In genomic region chr3:13424111-13424844, GRCh38 we compare ENCODE assay signal across 17 cellular contexts.
"Had no signal": no experiment of that assay in that cellular context is flagged by ENCODE, and none has a peak within 500 bp of the region (broad histone marks: within the 10 kb centered on the region; RNA-seq: fewer than 3 reads in every experiment).

No MANE protein-coding gene starts in this region.

- H3K4me3 ChIP-seq: right lobe of liver, spleen had no signal

- H3K4me3 Mint-ChIP-seq: activated CD4-positive, alpha-beta T cell treated with anti-CD3 and anti-CD28 coated beads, Interleukin-2, amount 10 ng/mL, durations not matched to agents 7 days and 5 days; activated naive CD8-positive, alpha-beta T cell treated with anti-CD3 and anti-CD28 coated beads, Interleukin-2, amount 10 ng/mL, durations not matched to agents 7 days and 5 days; neural crest cell had no signal

- H3K36me3 Mint-ChIP-seq: activated naive CD8-positive, alpha-beta T cell treated with anti-CD3 and anti-CD28 coated beads, Interleukin-2, amount 10 ng/mL, durations not matched to agents 7 days and 5 days had no signal

- H3K27me3 Mint-ChIP-seq: activated CD4-positive, alpha-beta T cell treated with anti-CD3 and anti-CD28 coated beads, Interleukin-2, amount 10 ng/mL, durations not matched to agents 7 days and 5 days; activated naive CD8-positive, alpha-beta T cell treated with anti-CD3 and anti-CD28 coated beads, Interleukin-2, amount 10 ng/mL, durations not matched to agents 7 days and 5 days had no signal

- FAIRE-seq: endothelial cell of umbilical vein, kidney had no signal

- H3K9me3 ChIP-seq: right lobe of liver, SK-N-SH, spleen had no signal

- DNase-seq: activated CD4-positive, alpha-beta T cell treated with anti-CD3 and anti-CD28 coated beads, Interleukin-2, amount 10 ng/mL, durations not matched to agents 7 days and 5 days; activated naive CD8-positive, alpha-beta T cell treated with anti-CD3 and anti-CD28 coated beads, Interleukin-2, amount 10 ng/mL, durations not matched to agents 7 days and 5 days; activated T-cell treated with anti-CD3 and anti-CD28 coated beads for 4 hours; anterior cingulate cortex; brain microvascular endothelial cell; cerebellar nuclear complex; effector CD8-positive, alpha-beta T cell; foreskin fibroblast; hypothalamus; kidney; left ventricle myocardium superior; right lobe of liver; SK-N-SH; spleen; T-helper 1 cell had no signal

- H3K36me3 ChIP-seq: brain microvascular endothelial cell, right lobe of liver, spleen had no signal

- H3K27ac ChIP-seq: brain microvascular endothelial cell, right lobe of liver had no signal

- H3K27ac Mint-ChIP-seq: activated CD4-positive, alpha-beta T cell treated with anti-CD3 and anti-CD28 coated beads, Interleukin-2, amount 10 ng/mL, durations not matched to agents 7 days and 5 days; activated naive CD8-positive, alpha-beta T cell treated with anti-CD3 and anti-CD28 coated beads, Interleukin-2, amount 10 ng/mL, durations not matched to agents 7 days and 5 days had no signal

- H3K27me3 ChIP-seq: right lobe of liver had no signal

- ATAC-seq: left ventricle myocardium superior, right lobe of liver had no signal

- H3K9me3 Mint-ChIP-seq: neural crest cell had no signal
